11 cellular contexts compared by ENCODE assay signal in genomic region chr5:39197556-39197955, GRCh38. TPM values are rescaled to one million over a fixed set of nuclear protein-coding genes. Genes with fewer than 3 reads are reported as not detected.
DNase-seq lines count a peak whose midpoint lies in the region; ATAC-seq, FAIRE-seq and TF ChIP-seq lines count a peak whose summit lies in the region.
"Had no signal": no experiment of that assay in that cellular context is flagged by ENCODE, and none has a peak within 500 bp of the region (broad histone marks: within the 10 kb centered on the region; RNA-seq: fewer than 3 reads in every experiment).

No MANE protein-coding gene starts in this region.

- H4K20me1 ChIP-seq in OCI-LY7 (ENCODE audit: insufficient read depth, low read length): no peaks in the 10 kb centered on the region

- WGBS in endodermal cell (ENCODE audit: insufficient coverage in 1 of 2, insufficient read length in 1 of 2), 2 experiments: 90 to 94% methylated on average over 2 to 4 of the region's 4 CpGs

- no peaks in the 10 kb centered on the region for H3K9me3 Mint-ChIP-seq in CD4-positive, alpha-beta T cell
- H3K9me3 Mint-ChIP-seq in T-helper 1 cell treated with Interleukin-12 subunit alpha and Interleukin-12 subunit beta and Interleukin-4 antibody, amounts not matched to agents 30 μg/mL and 1 μg/mL, for 36 hours: no peaks in the 10 kb centered on the region
- H3K9me3 Mint-ChIP-seq in endodermal cell: no peaks in the 10 kb centered on the region

- CTCF ChIA-PET in CD4-positive, alpha-beta T cell (lab: Charles Lee): interaction anchor here (1.0 to 15.2 kb wide), 5 partner anchors 19 to 86 kb away, joined by 3 to 140 read pairs (median 5); no protein-coding TSS in a partner anchor
- CTCF ChIA-PET in OCI-LY7 (lab: Charles Lee; ENCODE audit: unreplicated experiment): no interaction called here

- no peak overlapping the region for H3K9ac ChIP-seq in endodermal cell (ENCODE audit: extremely low read depth, low read length, poor library complexity, severe bottlenecking)

- H3K27me3 Mint-ChIP-seq in CD4-positive, alpha-beta T cell: no peaks in the 10 kb centered on the region
- no peaks in the 10 kb centered on the region for H3K27me3 Mint-ChIP-seq in T-helper 1 cell treated with Interleukin-12 subunit alpha and Interleukin-12 subunit beta and Interleukin-4 antibody, amounts not matched to agents 30 μg/mL and 1 μg/mL, for 36 hours (ENCODE audit: low read depth)
- no peaks in the 10 kb centered on the region for H3K27me3 Mint-ChIP-seq in endodermal cell (ENCODE audit: insufficient read depth)

- peak overlapping the region; percentile 96 for H3K27ac Mint-ChIP-seq in CD4-positive, alpha-beta T cell
- H3K27ac Mint-ChIP-seq in T-helper 1 cell treated with Interleukin-12 subunit alpha and Interleukin-12 subunit beta and Interleukin-4 antibody, amounts not matched to agents 30 μg/mL and 1 μg/mL, for 36 hours: peak overlapping the region; percentile 60
- H3K27ac Mint-ChIP-seq in endodermal cell: no peak overlapping the region

- BruUV-seq in OCI-LY7 (replicated peaks; lab: Mats Ljungman, UMichigan): no TSS peak

- no peak for FAIRE-seq in GM12892 (lab: Jason Lieb, UNC)

- POLR2A ChIA-PET in CD4-positive, alpha-beta T cell (lab: Charles Lee): interaction anchor here (1.3 to 13.9 kb wide), 4 partner anchors 8 to 20 kb away, joined by 11 to 209 read pairs (median 138); no protein-coding TSS in a partner anchor
- POLR2A ChIA-PET in OCI-LY7 (lab: Charles Lee): no interaction called here

- H3K4me3 ChIP-seq in lower lobe of right lung (no peak overlapping the region), endodermal cell (ENCODE audit: low read length) (no peak overlapping the region), OCI-LY7 (ENCODE audit: low read depth, low read length, poor library complexity, severe bottlenecking) (no peak overlapping the region)

- no peak for TF ChIP-seq POLR2A in GM12892 (IDR thresholded peaks at IDR 0.05; ENCODE audit: low read depth, low read length)

- peak in 9 of 10 experiments; percentile 40 to 74 (median 59) for DNase-seq in CD4-positive, alpha-beta T cell
- peak; percentile 54 for DNase-seq in activated effector memory CD4-positive, alpha-beta T cell treated with Interleukin-2 at 50 U/mL for 16 hours
- DNase-seq in lower lobe of right lung (no peak), GM12892 (ENCODE audit: insufficient read length) (no peak), endodermal cell (no peak), OCI-LY7 (ENCODE audit: low spot score) (no peak)
- DNase-seq: dermis blood vessel endothelial cell, left cardiac atrium, NCI-H1436 had no signal

- no peaks in the 10 kb centered on the region for H3K9me3 ChIP-seq in CD4-positive, alpha-beta T cell (ENCODE audit: control insufficient read depth, low read length)
- H3K9me3 ChIP-seq in lower lobe of right lung (no peaks in the 10 kb centered on the region), endodermal cell (ENCODE audit: control insufficient read depth, low read length) (no peaks in the 10 kb centered on the region), OCI-LY7 (ENCODE audit: low read length) (no peaks in the 10 kb centered on the region)

- ATAC-seq in CD4-positive, alpha-beta T cell (ENCODE audit: poor library complexity): peak; percentile 81
- peak; percentile 49 to 81 for ATAC-seq in lower lobe of right lung
- ATAC-seq in HG03571 (IDR thresholded peaks at IDR 0.05; ENCODE audit: unreplicated experiment): no peak
- ATAC-seq: left cardiac atrium had no signal

- H3K4me1 ChIP-seq in lower lobe of right lung (peaks cover 21% of the 10 kb centered on the region), endodermal cell (ENCODE audit: control insufficient read depth, insufficient read depth, low read length) (no peaks in the 10 kb centered on the region), OCI-LY7 (ENCODE audit: insufficient read depth, low read length, poor library complexity, severe bottlenecking) (no peaks in the 10 kb centered on the region)

- no peak overlapping the region for H3K4me2 ChIP-seq in OCI-LY7 (ENCODE audit: low read length)

- H3K27me3 ChIP-seq in CD4-positive, alpha-beta T cell (ENCODE audit: control insufficient read depth, insufficient read depth, low read length): no peaks in the 10 kb centered on the region
- H3K27me3 ChIP-seq in lower lobe of right lung (ENCODE audit: low read depth) (no peaks in the 10 kb centered on the region), endodermal cell (ENCODE audit: control insufficient read depth, insufficient read depth, low read length, poor library complexity, severe bottlenecking) (no peaks in the 10 kb centered on the region)

- peaks cover 89% of the 10 kb centered on the region for H3K36me3 Mint-ChIP-seq in CD4-positive, alpha-beta T cell (ENCODE audit: low read depth)
- peaks cover 59% of the 10 kb centered on the region for H3K36me3 Mint-ChIP-seq in T-helper 1 cell treated with Interleukin-12 subunit alpha and Interleukin-12 subunit beta and Interleukin-4 antibody, amounts not matched to agents 30 μg/mL and 1 μg/mL, for 36 hours (ENCODE audit: low read depth)
- no peaks in the 10 kb centered on the region for H3K36me3 Mint-ChIP-seq in endodermal cell (ENCODE audit: low read depth)

- peaks cover 48% of the 10 kb centered on the region for H3K4me1 Mint-ChIP-seq in CD4-positive, alpha-beta T cell (ENCODE audit: low read depth)
- peaks cover 40% of the 10 kb centered on the region for H3K4me1 Mint-ChIP-seq in T-helper 1 cell treated with Interleukin-12 subunit alpha and Interleukin-12 subunit beta and Interleukin-4 antibody, amounts not matched to agents 30 μg/mL and 1 μg/mL, for 36 hours (ENCODE audit: low read depth)
- no peaks in the 10 kb centered on the region for H3K4me1 Mint-ChIP-seq in endodermal cell

- H2AFZ ChIP-seq in OCI-LY7 (ENCODE audit: low read length): no peak overlapping the region

- no peaks in the 10 kb centered on the region for H3K79me2 ChIP-seq in OCI-LY7 (ENCODE audit: insufficient read depth, low read depth, low read length)

- TF ChIP-seq CTCF in CD4-positive, alpha-beta T cell (IDR thresholded peaks at IDR 0.05): peak; percentile 60
- no peak for TF ChIP-seq CTCF in lower lobe of right lung (IDR thresholded peaks at IDR 0.05)
- no peak for TF ChIP-seq CTCF in endodermal cell (conservative IDR thresholded peaks at IDR 0.05)
- no peak for TF ChIP-seq CTCF in OCI-LY7 (conservative IDR thresholded peaks at IDR 0.05; ENCODE audit: low read length)

- peak overlapping the region; percentile 87 for H3K4me3 Mint-ChIP-seq in CD4-positive, alpha-beta T cell
- peak overlapping the region; percentile 72 for H3K4me3 Mint-ChIP-seq in T-helper 1 cell treated with Interleukin-12 subunit alpha and Interleukin-12 subunit beta and Interleukin-4 antibody, amounts not matched to agents 30 μg/mL and 1 μg/mL, for 36 hours
- H3K4me3 Mint-ChIP-seq in endodermal cell: no peak overlapping the region

- peak overlapping the region; percentile 71 for H3K27ac ChIP-seq in CD4-positive, alpha-beta T cell (ENCODE audit: low read depth, low read length)
- no peak overlapping the region for H3K27ac ChIP-seq in lower lobe of right lung
- H3K27ac ChIP-seq in endodermal cell (ENCODE audit: low read depth, low read length): no peak overlapping the region
- H3K27ac ChIP-seq in OCI-LY7 (ENCODE audit: low read depth, low read length, poor library complexity, severe bottlenecking): no peak overlapping the region

- H3K36me3 ChIP-seq in lower lobe of right lung (no peaks in the 10 kb centered on the region), endodermal cell (ENCODE audit: control insufficient read depth, insufficient read depth, low read length) (no peaks in the 10 kb centered on the region), OCI-LY7 (ENCODE audit: insufficient read depth, low read length) (no peaks in the 10 kb centered on the region)

- intact Hi-C loops in CD4-positive, alpha-beta T cell (cut with DNase I, micrococcal nuclease): loop anchor here (2.0 to 5.0 kb wide), 5 partner anchors 13 to 125 kb away; partner anchors contain the start of gene RICTOR (in 1 of the 2)
- intact Hi-C loops in lower lobe of right lung (cut with DNase I) (no loop called here), OCI-LY7 (cut with micrococcal nuclease; ENCODE audit: unreplicated experiment) (no loop called here)

- no peaks in the 10 kb centered on the region for H3K9me2 ChIP-seq in OCI-LY7 (ENCODE audit: insufficient read depth, low read length)

RNA-seq across cellular contexts. Expression of gene FYB1, which starts 21.8 kb away (rescaled TPM):
- total RNA-seq in CD4-positive, alpha-beta T cell: 100 to 1,000 TPM; 478 to 497 TPM
- 51.0 TPM for total RNA-seq in lower lobe of right lung
- 0.76 TPM for polyA plus RNA-seq in GM12892 (2012; ENCODE audit: missing spikeins)
- total RNA-seq in endodermal cell: not detected
- polyA plus RNA-seq in endodermal cell (2013, experiment 1 of 2): not detected
- polyA plus RNA-seq in endodermal cell (2013, experiment 2 of 2): not detected
- 0.16 TPM in 1 of 2 replicates, not detected in the other for total RNA-seq in OCI-LY7 (2014; rRNA removed; shearing (Covaris generic))
- not detected in 2 replicates for total RNA-seq in OCI-LY7 (2022)
- total RNA-seq: dermis blood vessel endothelial cell had no signal

Comparison
In these comparisons a context has a peak if more than half of its experiments do, and no peak if none do; other contexts are left out.
1. DNase-seq: peak in CD4-positive, alpha-beta T cell (9 of 10) and activated effector memory CD4-positive, alpha-beta T cell treated with Interleukin-2 at 50 U/mL for 16 hours (single experiment); none in lower lobe of right lung (single experiment), GM12892 (single experiment), endodermal cell (single experiment) and OCI-LY7 (single experiment).
2. RNA of gene FYB1, which starts 21.8 kb away (total RNA-seq): 478 to 497 TPM in CD4-positive, alpha-beta T cell and 51.0 TPM in lower lobe of right lung (single experiment); not detected in endodermal cell and 0.16 TPM in OCI-LY7; every median in the first group is over 10 times any median in the second.
3. intact Hi-C loops: an anchor here in CD4-positive, alpha-beta T cell (2.0 to 5.0 kb wide); none called in lower lobe of right lung and OCI-LY7.